In the genomic region with DNA sequence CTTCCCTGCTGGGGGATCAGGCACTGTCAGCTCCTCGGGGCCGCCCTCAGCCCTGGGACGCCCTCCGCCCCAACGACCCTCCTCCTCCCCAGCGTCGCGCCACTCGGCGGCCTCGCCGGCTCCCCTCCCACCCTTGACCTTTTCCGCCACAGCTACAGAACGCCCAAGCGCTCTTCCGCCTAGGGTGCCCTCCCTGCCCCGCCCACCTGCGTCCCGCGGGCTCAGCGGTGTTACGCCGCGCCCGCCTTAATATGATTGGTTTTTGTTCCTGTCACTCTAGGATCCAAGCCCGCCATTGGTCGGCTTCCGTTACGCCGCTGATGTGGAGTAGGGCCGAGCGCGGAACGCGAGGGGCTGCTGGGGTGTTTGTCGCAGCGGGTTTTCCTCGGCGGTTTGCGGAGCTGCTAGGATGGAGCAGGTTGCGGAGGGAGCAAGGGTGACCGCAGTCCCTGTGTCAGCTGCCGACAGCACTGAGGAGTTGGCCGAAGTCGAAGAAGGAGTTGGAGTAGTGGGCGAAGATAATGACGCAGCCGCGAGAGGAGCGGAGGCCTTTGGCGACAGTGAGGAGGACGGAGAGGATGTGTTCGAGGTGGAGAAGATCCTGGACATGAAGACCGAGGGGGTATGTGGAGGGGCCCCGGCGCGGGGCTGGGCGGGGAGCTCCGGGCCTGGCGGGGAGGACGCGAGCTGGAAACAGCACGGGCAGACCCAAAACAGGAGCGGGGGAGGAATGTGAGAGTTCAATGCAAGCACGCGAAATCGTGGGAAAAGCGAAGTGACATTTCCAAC, we compare ENCODE assay signal across 8 cellular contexts. TPM values are rescaled to one million over a fixed set of nuclear protein-coding genes. Genes with fewer than 3 reads are reported as not detected.
DNase-seq lines count a peak whose midpoint lies in the region; ATAC-seq and TF ChIP-seq lines count a peak whose summit lies in the region.

A gene with protein sequence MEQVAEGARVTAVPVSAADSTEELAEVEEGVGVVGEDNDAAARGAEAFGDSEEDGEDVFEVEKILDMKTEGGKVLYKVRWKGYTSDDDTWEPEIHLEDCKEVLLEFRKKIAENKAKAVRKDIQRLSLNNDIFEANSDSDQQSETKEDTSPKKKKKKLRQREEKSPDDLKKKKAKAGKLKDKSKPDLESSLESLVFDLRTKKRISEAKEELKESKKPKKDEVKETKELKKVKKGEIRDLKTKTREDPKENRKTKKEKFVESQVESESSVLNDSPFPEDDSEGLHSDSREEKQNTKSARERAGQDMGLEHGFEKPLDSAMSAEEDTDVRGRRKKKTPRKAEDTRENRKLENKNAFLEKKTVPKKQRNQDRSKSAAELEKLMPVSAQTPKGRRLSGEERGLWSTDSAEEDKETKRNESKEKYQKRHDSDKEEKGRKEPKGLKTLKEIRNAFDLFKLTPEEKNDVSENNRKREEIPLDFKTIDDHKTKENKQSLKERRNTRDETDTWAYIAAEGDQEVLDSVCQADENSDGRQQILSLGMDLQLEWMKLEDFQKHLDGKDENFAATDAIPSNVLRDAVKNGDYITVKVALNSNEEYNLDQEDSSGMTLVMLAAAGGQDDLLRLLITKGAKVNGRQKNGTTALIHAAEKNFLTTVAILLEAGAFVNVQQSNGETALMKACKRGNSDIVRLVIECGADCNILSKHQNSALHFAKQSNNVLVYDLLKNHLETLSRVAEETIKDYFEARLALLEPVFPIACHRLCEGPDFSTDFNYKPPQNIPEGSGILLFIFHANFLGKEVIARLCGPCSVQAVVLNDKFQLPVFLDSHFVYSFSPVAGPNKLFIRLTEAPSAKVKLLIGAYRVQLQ (plus strand): TSS at position 320 of the 789 bp plus-strand sequence. CDS start 90 bp downstream, at position 410.

- H3K4me1 Mint-ChIP-seq in activated CD4-positive, alpha-beta T cell treated with anti-CD3 and anti-CD28 coated beads, Interleukin-2, amount 10 ng/mL, durations not matched to agents 7 days and 5 days = peaks cover 24% of the 10 kb centered on the region

- no peaks in the 10 kb centered on the region for H3K27me3 Mint-ChIP-seq in activated CD4-positive, alpha-beta T cell treated with anti-CD3 and anti-CD28 coated beads, Interleukin-2, amount 10 ng/mL, durations not matched to agents 7 days and 5 days

- no peaks in the 10 kb centered on the region for H3K36me3 ChIP-seq in BJ (ENCODE audit: control insufficient read depth, insufficient read depth, low read length)

- H3K27ac Mint-ChIP-seq in activated CD4-positive, alpha-beta T cell treated with anti-CD3 and anti-CD28 coated beads, Interleukin-2, amount 10 ng/mL, durations not matched to agents 7 days and 5 days = peak within 1 kb of the TSS; percentile 99

- POLR2A ChIA-PET in BJ (lab: Charles Lee) = no interaction called here
- POLR2A ChIA-PET in activated CD4-positive, alpha-beta T cell treated with anti-CD3 and anti-CD28 coated beads, Interleukin-2, amount 10 ng/mL, durations not matched to agents 7 days and 5 days (lab: Charles Lee) = no interaction called here

- peak; percentile 55 for DNase-seq in BJ (ENCODE audit: low read depth)
- DNase-seq in NCI-H526 treated with DMSO at 0.1 percent for 48 hours (lab: John Stamatoyannopoulos, UW) = peak; percentile 99
- DNase-seq in activated CD4-positive, alpha-beta T cell treated with anti-CD3 and anti-CD28 coated beads, Interleukin-2, amount 10 ng/mL, durations not matched to agents 7 days and 5 days = peak; percentile 94
- DNase-seq in dedifferentiated amniotic fluid mesenchymal stem cell (ENCODE audit: extremely low spot score) = peak; percentile 96
- DNase-seq in left lobe of liver (ENCODE audit: low spot score) = peak; percentile 96
- DNase-seq in stimulated activated CD4-positive, alpha-beta T cell treated with anti-CD3 and anti-CD28 coated beads, Interleukin-2, amount 100 ng/mL, for 4 hours (ENCODE audit: low read depth) = peak; percentile 90

- peak; percentile 99 for ATAC-seq in GM19324 (IDR thresholded peaks at IDR 0.05; ENCODE audit: low FRiP score, unreplicated experiment)
- ATAC-seq in HG03469 (IDR thresholded peaks at IDR 0.05; ENCODE audit: unreplicated experiment) = peak; percentile 97
- peak; percentile 97 for ATAC-seq in left lobe of liver

- CTCF ChIA-PET in BJ (lab: Yijun Ruan, JAX) = interaction anchor here (1.0 to 2.3 kb wide), 3 partner anchors 10 to 19 kb away, joined by 3 to 9 read pairs (median 4); no protein-coding TSS in a partner anchor
- CTCF ChIA-PET in activated CD4-positive, alpha-beta T cell treated with anti-CD3 and anti-CD28 coated beads, Interleukin-2, amount 10 ng/mL, durations not matched to agents 7 days and 5 days (lab: Charles Lee) = interaction anchor here (0.7 to 1.6 kb wide), 5 partner anchors 9 to 62 kb away, joined by 3 to 6 read pairs (median 3); no protein-coding TSS in a partner anchor

- H3K27me3 ChIP-seq in BJ (ENCODE audit: control insufficient read depth, insufficient read depth, low read length) = no peaks in the 10 kb centered on the region

- H3K4me3 ChIP-seq in BJ (ENCODE audit: low read depth, low read length) = peak within 1 kb of the TSS; percentile 82

- peaks cover 21% of the 10 kb centered on the region for H3K36me3 Mint-ChIP-seq in activated CD4-positive, alpha-beta T cell treated with anti-CD3 and anti-CD28 coated beads, Interleukin-2, amount 10 ng/mL, durations not matched to agents 7 days and 5 days (ENCODE audit: low read depth)

- peak within 1 kb of the TSS; percentile 100 for H3K4me3 Mint-ChIP-seq in activated CD4-positive, alpha-beta T cell treated with anti-CD3 and anti-CD28 coated beads, Interleukin-2, amount 10 ng/mL, durations not matched to agents 7 days and 5 days

- TF ChIP-seq CTCF in BJ (IDR thresholded peaks at IDR 0.05; ENCODE audit: insufficient read depth, low read depth, low read length) = no peak

- H3K9me3 Mint-ChIP-seq in activated CD4-positive, alpha-beta T cell treated with anti-CD3 and anti-CD28 coated beads, Interleukin-2, amount 10 ng/mL, durations not matched to agents 7 days and 5 days = no peaks in the 10 kb centered on the region

RNA-seq across cellular contexts. Expression of the gene that starts here (rescaled TPM):
- polyA plus RNA-seq in BJ (2011; rRNA removed) = 12.3 and 18.7 TPM in 2 replicates
- polyA minus RNA-seq in BJ (2011; rRNA and poly(A)+ RNA removed) = 3.7 and 5.9 TPM in 2 replicates
- total RNA-seq in activated CD4-positive, alpha-beta T cell treated with anti-CD3 and anti-CD28 coated beads, Interleukin-2, amount 10 ng/mL, durations not matched to agents 7 days and 5 days = 10 to 100 TPM; 44.9 to 49.6 TPM
- total RNA-seq in left lobe of liver = 9.9 TPM

Comparison
In these comparisons a context has a peak if more than half of its experiments do, and no peak if none do; other contexts are left out.
1. Peak in every context shown above with its lines: DNase-seq, ATAC-seq and H3K4me3 ChIP-seq.